In genomic region chr20:52923123-52923543, GRCh38 we compare ENCODE assay signal across 14 cellular contexts. TPM values are rescaled to one million over a fixed set of nuclear protein-coding genes. Genes with fewer than 3 reads are reported as not detected.
DNase-seq lines count a peak whose midpoint lies in the region; ATAC-seq, FAIRE-seq and TF ChIP-seq lines count a peak whose summit lies in the region.
"Had no signal": no experiment of that assay in that cellular context is flagged by ENCODE, and none has a peak within 500 bp of the region (broad histone marks: within the 10 kb centered on the region; RNA-seq: fewer than 3 reads in every experiment).

No MANE protein-coding gene starts in this region.

- H3K4me1 ChIP-seq in GM12878 (ENCODE audit: control insufficient read depth, insufficient read depth, low read length), result no peaks in the 10 kb centered on the region

- no peak overlapping the region for H2AFZ ChIP-seq in GM12878 (ENCODE audit: control insufficient read depth, low read depth, low read length)

- SMC1A ChIA-PET in GM12878 (lab: Charles Lee; ENCODE audit: uncharacterized antibody, unreplicated experiment), result no interaction called here

- BruUV-seq in GM12878 (replicated peaks; lab: Mats Ljungman, UMichigan), result no TSS peak

- FAIRE-seq in GM12878 (lab: Jason Lieb, UNC), result no peak

- no peak for TF ChIP-seq RAD21 in GM12878 (IDR thresholded peaks at IDR 0.05; ENCODE audit: insufficient read depth, low read depth, low read length)

- 52% methylated on average over 4 of the region's 4 CpGs for WGBS in GM12878 (ENCODE audit: insufficient coverage, insufficient replicate concordance, low lambda C conversion rate, missing lambda C conversion rate)

- H3K36me3 ChIP-seq in GM12878 (ENCODE audit: control insufficient read depth in 2 of 2, insufficient read depth in 2 of 2, low read length in 1 of 2), result no peaks in the 10 kb centered on the region

- no peak overlapping the region for H3K4me2 ChIP-seq in GM12878 (ENCODE audit: control insufficient read depth, insufficient read depth)

- no peaks in the 10 kb centered on the region for H3K27me3 ChIP-seq in GM12878 (replicated peaks in 1 of 2; ENCODE audit: control insufficient read depth in 2 of 2, insufficient read depth in 2 of 2, low read length in 1 of 2)

- no peak for TF ChIP-seq CTCF in GM12878 (IDR thresholded peaks at IDR 0.05 in 2 of 3, conservative IDR thresholded peaks at IDR 0.05 in 1 of 3; ENCODE audit: control insufficient read depth in 2 of 3, extremely low read depth in 1 of 3, insufficient read depth in 1 of 3, low read depth in 3 of 3, low read length in 3 of 3)

- in situ Hi-C loops in GM12878 (cut with MboI), result no loop called here

- no peak overlapping the region for H3K27ac ChIP-seq in GM12878 (ENCODE audit: control insufficient read depth, insufficient read depth)

- DNase-seq in AG20443 (ENCODE audit: low spot score), result peak; percentile 87
- DNase-seq in M059J (ENCODE audit: low read depth), result peak; percentile 99
- no peak for DNase-seq in GM12878 (ENCODE audit: low read depth, low spot score)
- DNase-seq in kidney tubule cell (ENCODE audit: low spot score), result peak; percentile 92
- DNase-seq in activated CD4-positive, alpha-beta T cell treated with anti-CD3 and anti-CD28 coated beads for 1 hour, result no peak
- DNase-seq in DMS153 (lab: John Stamatoyannopoulos, UW), result no peak
- DNase-seq: activated T-cell treated with anti-CD3 and anti-CD28 coated beads, Interleukin-2, amount 50 U/mL, for 24 hours; Caco-2; effector memory CD4-positive, alpha-beta T cell; NCI-H1436; stimulated activated CD4-positive, alpha-beta T cell treated with anti-CD3 and anti-CD28 coated beads, Interleukin-15, amount 100 ng/mL, for 24 hours; T-helper 1 cell had no signal

- CTCF ChIA-PET in GM12878 (lab: Yijun Ruan, JAX), result no interaction called here

- H4K20me1 ChIP-seq in GM12878 (ENCODE audit: control insufficient read depth, insufficient read depth), result no peaks in the 10 kb centered on the region

- TF ChIP-seq POLR2A in GM12878 (IDR thresholded peaks at IDR 0.05; ENCODE audit: low read depth, low read length), result no peak

- no peak for TF ChIP-seq EP300 in GM12878 (IDR thresholded peaks at IDR 0.05; ENCODE audit: borderline replicate concordance in 1 of 2, control insufficient read depth in 1 of 2, low read depth in 2 of 2, low read length in 2 of 2)

- no peak overlapping the region for H3K4me3 ChIP-seq in GM12878

- ATAC-seq in GM12878 (peak; percentile 54), GM21737 (IDR thresholded peaks at IDR 0.05; ENCODE audit: unreplicated experiment) (no peak), GM21360 (IDR thresholded peaks at IDR 0.05; ENCODE audit: unreplicated experiment) (no peak)

- no peaks in the 10 kb centered on the region for H3K9me3 ChIP-seq in GM12878 (replicated peaks; ENCODE audit: control insufficient read depth, insufficient read depth, low read length)
- H3K9me3 ChIP-seq: Caco-2 had no signal

- no peak overlapping the region for H3K9ac ChIP-seq in GM12878 (ENCODE audit: control insufficient read depth, insufficient read depth, low read length)

- no peaks in the 10 kb centered on the region for H3K79me2 ChIP-seq in GM12878 (ENCODE audit: control insufficient read depth, insufficient read depth, low read length)

- POLR2A ChIA-PET in GM12878 (lab: Charles Lee), result no interaction called here

- RAD21 ChIA-PET in GM12878 (lab: Charles Lee; ENCODE audit: unreplicated experiment), result no interaction called here

- intact Hi-C loops in GM12878 (cut with micrococcal nuclease; ENCODE audit: unreplicated experiment), result no loop called here

TF ChIP-seq in GM12878, 131 proteins besides CTCF, POLR2A, EP300 and RAD21:
- TF ChIP-seq CHD2 (IDR thresholded peaks at IDR 0.05; ENCODE audit: borderline replicate concordance, low read depth, low read length) (no peak), SMAD1 (IDR thresholded peaks at IDR 0.05; ENCODE audit: low read depth, partially characterized antibody) (no peak), BCL11A (IDR thresholded peaks at IDR 0.05; ENCODE audit: low read depth, low read length) (no peak), SMAD5 (IDR thresholded peaks at IDR 0.05; ENCODE audit: low read depth) (no peak), ZNF217 (IDR thresholded peaks at IDR 0.05) (no peak), ZNF274 (IDR thresholded peaks at IDR 0.05; ENCODE audit: insufficient read depth, insufficient read length) (no peak), RBBP5 (conservative IDR thresholded peaks at IDR 0.05) (no peak), RELA (IDR thresholded peaks at IDR 0.05; ENCODE audit: borderline replicate concordance, partially characterized antibody) (no peak), STAT1 (conservative IDR thresholded peaks at IDR 0.05) (no peak), KAT2A (conservative IDR thresholded peaks at IDR 0.05; ENCODE audit: control insufficient read depth, low read depth, low read length) (no peak), CREB1 (IDR thresholded peaks at IDR 0.05; ENCODE audit: low read depth) (no peak), CEBPB (IDR thresholded peaks at IDR 0.05; ENCODE audit: borderline replicate concordance in 1 of 2, low read depth in 2 of 2, low read length in 2 of 2) (no peak), RAD51 (IDR thresholded peaks at IDR 0.05) (no peak), BACH1 (IDR thresholded peaks at IDR 0.05; ENCODE audit: borderline replicate concordance) (no peak)

RNA-seq across cellular contexts. Expression of gene TSHZ2, which starts 49.0 kb away (rescaled TPM):
- 5.5 and 11.9 TPM in 2 replicates for total RNA-seq in M059J (2014; rRNA removed; shearing (Covaris generic))
- 11.4 and 14.3 TPM in 2 replicates for total RNA-seq in GM12878 (2013; cell fraction: nucleolus; rRNA removed)
- total RNA-seq in GM12878 (2014; rRNA removed) (0.06 and 0.22 TPM in 2 replicates), GM12878 (2014; rRNA removed; fragmentation: Illumina TruSeq; extraction: Trizol) (0.18 TPM in 2 replicates), GM12878 (2021) (0.27 and 0.36 TPM in 2 replicates)
- polyA plus RNA-seq in GM12878 (2011; ENCODE audit: low read depth), result not detected
- polyA plus RNA-seq in GM12878 (2011; rRNA removed) (0.61 and 0.86 TPM in 2 replicates), GM12878 (2014; fragmentation: Illumina TruSeq; extraction: Trizol) (0.02 and 0.15 TPM in 2 replicates), GM12878 (2014; fragmentation: Nextera tagmentation; extraction: Ambion mirVana) (not detected), GM12878 (2014; rRNA removed) (0.01 TPM in 2 replicates), GM12878 (2016; fragmentation: Nextera tagmentation; extraction: Ambion mirVana) (under 1 TPM; 0.05 to 0.11 TPM)
- 0.59 and 0.69 TPM in 2 replicates for polyA plus RNA-seq in GM12878 (2011; cell fraction: cytosol; rRNA removed)
- 1.2 and 1.5 TPM in 2 replicates for polyA plus RNA-seq in GM12878 (2011; cell fraction: nucleus; rRNA removed)
- polyA plus RNA-seq in GM12878 (2012), result 0.06 and 0.09 TPM in 2 replicates
- 4.1 and 4.4 TPM in 2 replicates for polyA minus RNA-seq in GM12878 (2011; rRNA and poly(A)+ RNA removed)
- 1.3 and 1.4 TPM in 2 replicates for polyA minus RNA-seq in GM12878 (2011; cell fraction: cytosol; rRNA and poly(A)+ RNA removed)
- polyA minus RNA-seq in GM12878 (2011; cell fraction: nucleus; rRNA and poly(A)+ RNA removed), result 3.5 and 4.5 TPM in 2 replicates

Comparison
In these comparisons a context has a peak if more than half of its experiments do, and no peak if none do; other contexts are left out.
1. DNase-seq: peak in AG20443 (single experiment), M059J (single experiment) and kidney tubule cell (single experiment); none in GM12878 (single experiment), activated CD4-positive, alpha-beta T cell treated with anti-CD3 and anti-CD28 coated beads for 1 hour (single experiment) and DMS153 (single experiment).